14 cellular contexts compared by ENCODE assay signal in genomic region chr12:124661382-124661781, GRCh38.
DNase-seq lines count a peak whose midpoint lies in the region; ATAC-seq, FAIRE-seq and TF ChIP-seq lines count a peak whose summit lies in the region.
"Had no signal": no experiment of that assay in that cellular context is flagged by ENCODE, and none has a peak within 500 bp of the region (broad histone marks: within the 10 kb centered on the region; RNA-seq: fewer than 3 reads in every experiment).

No MANE protein-coding gene starts in this region.

- in situ Hi-C loops in astrocyte of the spinal cord (cut with HindIII; ENCODE audit: low sequenced_read_pairs), result no loop called here

- no peaks in the 10 kb centered on the region for H4K20me1 ChIP-seq in smooth muscle cell (ENCODE audit: low read depth)

- 20% methylated on average over 7 of the region's 7 CpGs for WGBS in smooth muscle cell (ENCODE audit: low lambda C conversion rate)

- DNase-seq in NCI-H69 (lab: John Stamatoyannopoulos, UW), result peak; percentile 53
- no peak for DNase-seq in astrocyte of the spinal cord (ENCODE audit: low read depth, low spot score)
- peak; percentile 65 for DNase-seq in kidney
- no peak for DNase-seq in smooth muscle cell (lab: John Stamatoyannopoulos, UW; ENCODE audit: unreplicated experiment)
- DNase-seq in stimulated activated naive CD8-positive, alpha-beta T cell treated with anti-CD3 and anti-CD28 coated beads, Interleukin-15, amount 100 ng/mL, for 72 hours, result no peak
- no peak for DNase-seq in NK-92 (lab: John Stamatoyannopoulos, UW; ENCODE audit: unreplicated experiment)
- DNase-seq: activated effector memory CD4-positive, alpha-beta T cell treated with Interleukin-2 at 50 U/mL for 16 hours; KBM-7; NCI-H345; occipital lobe; small intestine; stimulated activated naive CD4-positive, alpha-beta T cell treated with Interleukin-2 at 50 U/mL for 16 hours had no signal

- no peak overlapping the region for H3K9ac ChIP-seq in kidney (ENCODE audit: low read length in 2 of 2)
- peak overlapping the region; percentile 19 for H3K9ac ChIP-seq in smooth muscle cell (ENCODE audit: low read depth)

- intact Hi-C loops in kidney (cut with DNase I), result no loop called here

- H3K9me3 ChIP-seq in kidney (ENCODE audit: control insufficient read depth in 1 of 2, low read length in 2 of 2) (peaks cover 0 to under 1% of the 10 kb centered on the region in 2 donors), smooth muscle cell (replicated peaks; ENCODE audit: low read depth) (no peaks in the 10 kb centered on the region)

- no peak for FAIRE-seq in kidney (lab: Jason Lieb, UNC)
- FAIRE-seq: small intestine had no signal

- ATAC-seq in stimulated activated naive CD8-positive, alpha-beta T cell treated with anti-CD3 and anti-CD28 coated beads, Interleukin-15, amount 100 ng/mL, for 72 hours, result no peak
- ATAC-seq in GM18868 (IDR thresholded peaks at IDR 0.05; ENCODE audit: unreplicated experiment), result no peak

- no peaks in the 10 kb centered on the region for H3K4me1 Mint-ChIP-seq in stimulated activated naive CD8-positive, alpha-beta T cell treated with anti-CD3 and anti-CD28 coated beads, Interleukin-15, amount 100 ng/mL, for 72 hours

- H3K9me3 Mint-ChIP-seq in stimulated activated naive CD8-positive, alpha-beta T cell treated with anti-CD3 and anti-CD28 coated beads, Interleukin-15, amount 100 ng/mL, for 72 hours, result peaks cover 6 to 15% of the 10 kb centered on the region in 2 donors

- no peak overlapping the region for H3K4me3 ChIP-seq in astrocyte of the spinal cord (ENCODE audit: low read depth, low read length)
- no peak overlapping the region for H3K4me3 ChIP-seq in kidney (ENCODE audit: low read length in 2 of 2)
- no peak overlapping the region for H3K4me3 ChIP-seq in smooth muscle cell

- H3K4me1 ChIP-seq in kidney (ENCODE audit: control insufficient read depth in 1 of 2, insufficient read depth in 1 of 2, low read depth in 1 of 2, low read length in 2 of 2) (no peaks in the 10 kb centered on the region), smooth muscle cell (ENCODE audit: low read depth) (peaks cover 15% of the 10 kb centered on the region)

- peak; percentile 8 for TF ChIP-seq CTCF in astrocyte of the spinal cord (IDR thresholded peaks at IDR 0.05; ENCODE audit: low read depth, low read length)
- TF ChIP-seq CTCF in kidney (IDR thresholded peaks at IDR 0.05; ENCODE audit: borderline replicate concordance, extremely low read depth, insufficient read depth), result no peak
- TF ChIP-seq CTCF in smooth muscle cell (IDR thresholded peaks at IDR 0.05; ENCODE audit: borderline replicate concordance, insufficient read depth, poor library complexity, severe bottlenecking), result peak; percentile 8

- H3K4me2 ChIP-seq in smooth muscle cell, result peak overlapping the region; percentile 39

- H3K4me3 Mint-ChIP-seq in stimulated activated naive CD8-positive, alpha-beta T cell treated with anti-CD3 and anti-CD28 coated beads, Interleukin-15, amount 100 ng/mL, for 72 hours, result no peak overlapping the region

- H3K79me2 ChIP-seq in smooth muscle cell (ENCODE audit: low read depth), result no peaks in the 10 kb centered on the region

- H3K27ac ChIP-seq in kidney (ENCODE audit: low read depth in 2 of 2, low read length in 2 of 2), result no peak overlapping the region
- H3K27ac ChIP-seq in smooth muscle cell (ENCODE audit: low read depth), result peak overlapping the region; percentile 77
- H3K27ac ChIP-seq: C4-2B had no signal

- no peak overlapping the region for H3K27ac Mint-ChIP-seq in stimulated activated naive CD8-positive, alpha-beta T cell treated with anti-CD3 and anti-CD28 coated beads, Interleukin-15, amount 100 ng/mL, for 72 hours

- H3F3A ChIP-seq in smooth muscle cell (ENCODE audit: low read depth), result peaks cover 30% of the 10 kb centered on the region

- H3K27me3 Mint-ChIP-seq in stimulated activated naive CD8-positive, alpha-beta T cell treated with anti-CD3 and anti-CD28 coated beads, Interleukin-15, amount 100 ng/mL, for 72 hours, result peaks cover 5% of the 10 kb centered on the region

- no peaks in the 10 kb centered on the region for H3K36me3 ChIP-seq in kidney (ENCODE audit: control insufficient read depth in 1 of 2, insufficient read depth in 2 of 2, low read length in 2 of 2)
- no peaks in the 10 kb centered on the region for H3K36me3 ChIP-seq in smooth muscle cell (ENCODE audit: low read depth)

- H3K27me3 ChIP-seq in smooth muscle cell (ENCODE audit: low read depth), result no peaks in the 10 kb centered on the region

- no peak overlapping the region for H2AFZ ChIP-seq in smooth muscle cell (ENCODE audit: low read depth)

Comparison
In these comparisons a context has a peak if more than half of its experiments do, and no peak if none do; other contexts are left out.
1. DNase-seq: peak in NCI-H69 (single experiment) and kidney (single experiment); none in astrocyte of the spinal cord (single experiment), smooth muscle cell (single experiment), stimulated activated naive CD8-positive, alpha-beta T cell treated with anti-CD3 and anti-CD28 coated beads, Interleukin-15, amount 100 ng/mL, for 72 hours (0 of 2) and NK-92 (single experiment).